In genomic region chr6:26128013-26128771, GRCh38 we compare ENCODE assay signal across 10 cellular contexts. TPM values are rescaled to one million over a fixed set of nuclear protein-coding genes. Genes with fewer than 3 reads are reported as not detected.
DNase-seq lines count a peak whose midpoint lies in the region; ATAC-seq and TF ChIP-seq lines count a peak whose summit lies in the region.
"Had no signal": no experiment of that assay in that cellular context is flagged by ENCODE, and none has a peak within 500 bp of the region (broad histone marks: within the 10 kb centered on the region; RNA-seq: fewer than 3 reads in every experiment).

No MANE protein-coding gene starts in this region.

- CTCF ChIA-PET in OCI-LY7 (lab: Charles Lee; ENCODE audit: unreplicated experiment): no interaction called here

- peak overlapping the region; percentile 74 for H3K4me2 ChIP-seq in DND-41 (ENCODE audit: insufficient read depth, low read length)
- 0 out of 2 replicates have a peak overlapping the region, but pooled peaks have one; percentile 92 for H3K4me2 ChIP-seq in OCI-LY7 (ENCODE audit: low read length)

- H3K9me3 ChIP-seq in DND-41 (ENCODE audit: insufficient read depth, low read length, severe bottlenecking) (no peaks in the 10 kb centered on the region), OCI-LY7 (ENCODE audit: low read length) (no peaks in the 10 kb centered on the region), upper lobe of right lung (no peaks in the 10 kb centered on the region), uterus (no peaks in the 10 kb centered on the region)

- TF ChIP-seq CTCF in DND-41 (IDR thresholded peaks at IDR 0.05; ENCODE audit: borderline replicate concordance, extremely low read depth, low read length, poor library complexity, severe bottlenecking) (no peak), OCI-LY7 (conservative IDR thresholded peaks at IDR 0.05; ENCODE audit: low read length) (no peak), neural crest cell (conservative IDR thresholded peaks at IDR 0.05) (no peak), upper lobe of right lung (IDR thresholded peaks at IDR 0.05) (no peak), uterus (IDR thresholded peaks at IDR 0.05) (no peak)

- H3K9ac ChIP-seq in DND-41 (ENCODE audit: low read depth, low read length): peak overlapping the region; percentile 16; the same call in 1 of the 2 replicates

- no peak overlapping the region; the same call in 1 of the 2 replicates for H3K27ac ChIP-seq in DND-41 (ENCODE audit: low read length)
- no peak overlapping the region for H3K27ac ChIP-seq in OCI-LY7 (ENCODE audit: low read depth, low read length, poor library complexity, severe bottlenecking)
- H3K27ac ChIP-seq in upper lobe of right lung: no peak overlapping the region
- no peak overlapping the region for H3K27ac ChIP-seq in uterus

- H3K4me3 Mint-ChIP-seq in central memory CD8-positive, alpha-beta T cell: peak overlapping the region; percentile 98
- peak overlapping the region; percentile 5 for H3K4me3 Mint-ChIP-seq in neural crest cell

- no peaks in the 10 kb centered on the region for H3K27me3 Mint-ChIP-seq in central memory CD8-positive, alpha-beta T cell
- peaks cover 18% of the 10 kb centered on the region for H3K27me3 Mint-ChIP-seq in neural crest cell (ENCODE audit: low read depth)

- H3K27ac Mint-ChIP-seq in central memory CD8-positive, alpha-beta T cell (ENCODE audit: low read depth): peak overlapping the region; percentile 29
- no peak overlapping the region for H3K27ac Mint-ChIP-seq in neural crest cell (ENCODE audit: unreplicated experiment)

- H3K36me3 ChIP-seq in DND-41 (ENCODE audit: insufficient read depth, low read length) (peaks cover 15% of the 10 kb centered on the region; the same call in 1 of the 2 replicates), OCI-LY7 (ENCODE audit: insufficient read depth, low read length) (peaks cover 12% of the 10 kb centered on the region), upper lobe of right lung (peaks cover 32% of the 10 kb centered on the region), uterus (no peaks in the 10 kb centered on the region)

- POLR2A ChIA-PET in OCI-LY7 (lab: Charles Lee): interaction anchor here (0.5 to 6.3 kb wide), 11 partner anchors 14 to 1570 kb away, joined by 3 to 330 read pairs (median 3); a partner anchor contains a TSS

- no peaks in the 10 kb centered on the region for H3K9me3 Mint-ChIP-seq in central memory CD8-positive, alpha-beta T cell
- no peaks in the 10 kb centered on the region for H3K9me3 Mint-ChIP-seq in neural crest cell

- H2AFZ ChIP-seq in DND-41 (ENCODE audit: low read depth, low read length) (no peak overlapping the region), OCI-LY7 (ENCODE audit: low read length) (no peak overlapping the region)

- peaks cover 37% of the 10 kb centered on the region for H3K4me1 Mint-ChIP-seq in central memory CD8-positive, alpha-beta T cell
- peaks cover 27% of the 10 kb centered on the region for H3K4me1 Mint-ChIP-seq in neural crest cell

- peaks cover 28% of the 10 kb centered on the region for H4K20me1 ChIP-seq in DND-41 (ENCODE audit: insufficient read depth, low read length)
- H4K20me1 ChIP-seq in OCI-LY7 (ENCODE audit: insufficient read depth, low read length): peaks cover 9% of the 10 kb centered on the region

- H3K9me2 ChIP-seq in OCI-LY7 (ENCODE audit: insufficient read depth, low read length): no peaks in the 10 kb centered on the region

- 0 out of 4 replicates have a peak overlapping the region, but pooled peaks of 1 of the 2 experiments have one; percentile 70 for H3K4me3 ChIP-seq in DND-41 (ENCODE audit: low read depth in 1 of 2, low read length in 2 of 2)
- H3K4me3 ChIP-seq in OCI-LY7 (ENCODE audit: low read depth, low read length, poor library complexity, severe bottlenecking): no peak overlapping the region
- no peak overlapping the region for H3K4me3 ChIP-seq in upper lobe of right lung
- H3K4me3 ChIP-seq in uterus: no peak overlapping the region

- no peak for DNase-seq in DND-41
- no peak for DNase-seq in OCI-LY7 (ENCODE audit: low spot score)
- DNase-seq in central memory CD8-positive, alpha-beta T cell (ENCODE audit: low spot score in 2 of 2): no peak
- no peak for DNase-seq in neural crest cell (ENCODE audit: low read depth, low spot score)
- DNase-seq in upper lobe of right lung: no peak
- DNase-seq in uterus: no peak
- DNase-seq: activated CD4-positive, alpha-beta T cell treated with anti-CD3 and anti-CD28 coated beads for 1 hour; GF-D8; NCI-H1930 had no signal

- TF ChIP-seq POLR2A in uterus (IDR thresholded peaks at IDR 0.05): no peak

- intact Hi-C loops in OCI-LY7 (cut with micrococcal nuclease; ENCODE audit: unreplicated experiment) (loop anchor here (10.0 kb wide), 1 partner anchor 743 kb away; no protein-coding TSS in a partner anchor), upper lobe of right lung (cut with DNase I) (no loop called here), uterus (cut with DNase I; ENCODE audit: low total_unique reads) (loop anchor here (10.0 kb wide), 1 partner anchor 67 kb away; a partner anchor contains a TSS)

- no peaks in the 10 kb centered on the region for H3K27me3 ChIP-seq in DND-41 (ENCODE audit: insufficient read depth, low read length, poor library complexity)
- no peaks in the 10 kb centered on the region for H3K27me3 ChIP-seq in upper lobe of right lung
- H3K27me3 ChIP-seq in uterus: no peaks in the 10 kb centered on the region

- ATAC-seq in DND-41 (ENCODE audit: insufficient read depth, low read depth) (no peak), upper lobe of right lung (no peak), GM18867 (IDR thresholded peaks at IDR 0.05; ENCODE audit: unreplicated experiment) (no peak)
- no peak for ATAC-seq in central memory CD8-positive, alpha-beta T cell (replicated peaks; ENCODE audit: extremely low read depth, poor library complexity, severe bottlenecking)

- peaks cover 48% of the 10 kb centered on the region for H3K36me3 Mint-ChIP-seq in central memory CD8-positive, alpha-beta T cell (ENCODE audit: insufficient read depth)
- peaks cover 6% of the 10 kb centered on the region for H3K36me3 Mint-ChIP-seq in neural crest cell (ENCODE audit: low read depth)

- BruUV-seq in OCI-LY7 (replicated peaks; lab: Mats Ljungman, UMichigan): no TSS peak

- H3K4me1 ChIP-seq in DND-41 (ENCODE audit: insufficient read depth, low read length) (peaks cover 39% of the 10 kb centered on the region), OCI-LY7 (ENCODE audit: insufficient read depth, low read length, poor library complexity, severe bottlenecking) (peaks cover 17% of the 10 kb centered on the region), upper lobe of right lung (peaks cover 28% of the 10 kb centered on the region), uterus (no peaks in the 10 kb centered on the region)

- H3K79me2 ChIP-seq in DND-41 (ENCODE audit: insufficient read depth, low read length): peaks cover 37% of the 10 kb centered on the region
- H3K79me2 ChIP-seq in OCI-LY7 (ENCODE audit: insufficient read depth, low read depth, low read length): peaks cover 11% of the 10 kb centered on the region; the same call in 1 of the 2 replicates

RNA-seq across cellular contexts. Expression of gene HFE, which starts 41.0 kb away (rescaled TPM):
- total RNA-seq in OCI-LY7 (2014; rRNA removed; shearing (Covaris generic)): 0.18 and 0.69 TPM in 2 replicates
- total RNA-seq in OCI-LY7 (2022) (0.57 and 0.72 TPM in 2 replicates), neural crest cell (1.7 and 2.4 TPM in 2 replicates), upper lobe of right lung (9.2 TPM), uterus (1 to 10 TPM; 1.2 to 8.4 (median 6.2) TPM)
